In the genomic region with DNA sequence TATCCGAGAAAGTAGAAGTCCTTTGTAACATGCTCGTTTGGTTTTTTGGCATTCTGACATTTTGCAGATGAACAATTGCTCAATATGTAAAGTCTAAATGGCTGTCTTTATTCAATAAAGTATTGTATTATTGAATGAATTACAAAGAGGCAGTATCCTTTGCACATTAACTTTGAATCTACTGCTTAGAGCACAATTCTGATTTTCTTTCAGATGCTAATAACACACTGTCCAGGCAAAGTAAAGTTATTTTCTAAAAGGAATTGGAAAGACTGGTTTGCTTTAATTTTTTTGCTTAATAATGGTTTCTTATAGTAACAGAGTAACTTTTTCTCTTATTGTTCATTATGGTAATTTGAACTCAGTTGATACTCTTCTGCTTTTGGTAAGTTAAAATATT, we compare ENCODE assay signal across 21 cellular contexts.
"Had no signal": no experiment of that assay in that cellular context is flagged by ENCODE, and none has a peak within 500 bp of the region (broad histone marks: within the 10 kb centered on the region; RNA-seq: fewer than 3 reads in every experiment).

No MANE protein-coding gene starts in this region.

- DNase-seq: colonic mucosa; cortex of kidney; dermis blood vessel endothelial cell; dorsolateral prefrontal cortex; effector CD4-positive, alpha-beta T cell; effector CD8-positive, alpha-beta T cell; effector memory CD4-positive, alpha-beta T cell; effector memory CD8-positive, alpha-beta T cell; endodermal cell; erythroblast; esophagus squamous epithelium; foreskin fibroblast; foreskin keratinocyte; gastrocnemius medialis; glutamatergic neuron; head of caudate nucleus; heart left ventricle; heart right ventricle had no signal

- FAIRE-seq: colon, endometrium, endothelial cell of umbilical vein had no signal
